Comparison of ENCODE assay signal across 11 cellular contexts in the genomic region with DNA sequence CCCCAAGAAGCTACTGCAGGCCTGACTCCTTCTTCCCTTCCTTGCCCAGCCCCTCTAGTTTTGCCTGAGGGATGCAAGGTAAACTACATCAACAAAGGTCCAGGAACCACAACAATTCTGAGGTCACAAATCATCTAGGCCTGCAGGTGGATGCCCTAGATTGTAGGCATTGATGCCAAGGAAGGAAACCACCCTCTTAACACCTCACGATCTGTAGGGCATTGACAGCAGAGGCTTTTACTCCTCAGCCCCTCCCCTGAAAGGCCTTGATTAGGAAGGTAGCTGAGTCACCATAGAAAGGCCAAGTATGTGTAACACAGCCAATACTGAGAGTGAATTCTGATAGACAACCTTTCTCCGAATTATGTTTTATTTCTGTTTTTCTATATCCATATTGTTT. TPM values are rescaled to one million over a fixed set of nuclear protein-coding genes. Genes with fewer than 3 reads are reported as not detected.
A peak's percentile ranks its signal among the peaks of the same experiment; 100 is the strongest.
DNase-seq lines count a peak whose midpoint lies in the region; ATAC-seq lines count a peak whose summit lies in the region.
"Had no signal": no experiment of that assay in that cellular context is flagged by ENCODE, and none has a peak within 500 bp of the region (broad histone marks: within the 10 kb centered on the region; RNA-seq: fewer than 3 reads in every experiment).

No MANE protein-coding gene starts in this region.

- peaks cover 21% of the 10 kb centered on the region for H3K4me1 Mint-ChIP-seq in activated CD4-positive, alpha-beta T cell treated with anti-CD3 and anti-CD28 coated beads for 36 hours
- H3K4me1 Mint-ChIP-seq in activated CD4-positive, alpha-beta memory T cell treated with anti-CD3 and anti-CD28 coated beads, Interleukin-2, amount 10 ng/mL, durations not matched to agents 7 days and 5 days: peaks cover 45% of the 10 kb centered on the region
- peaks cover 24% of the 10 kb centered on the region for H3K4me1 Mint-ChIP-seq in memory B cell

- intact Hi-C loops in activated CD4-positive, alpha-beta T cell treated with anti-CD3 and anti-CD28 coated beads for 36 hours (cut with DNase I, micrococcal nuclease): no loop called here

- DNase-seq in activated CD4-positive, alpha-beta T cell treated with anti-CD3 and anti-CD28 coated beads for 36 hours: peak; percentile 20
- DNase-seq in activated CD4-positive, alpha-beta T cell treated with anti-CD3 and anti-CD28 coated beads, Interleukin-2, amount 50 U/mL, for 48 hours: no peak
- DNase-seq in activated CD4-positive, alpha-beta memory T cell treated with anti-CD3 and anti-CD28 coated beads, Interleukin-2, amount 10 ng/mL, durations not matched to agents 7 days and 5 days: peak; percentile 35
- DNase-seq in memory B cell (ENCODE audit: low spot score in 2 of 2) (no peak), cerebellar nuclear complex (lab: John Stamatoyannopoulos, UW) (no peak), SIG-M5 (lab: John Stamatoyannopoulos, UW) (no peak)
- DNase-seq: left ventricle myocardium superior, NCI-H2081, Peyer's patch had no signal

- H3K9me3 Mint-ChIP-seq in activated CD4-positive, alpha-beta T cell treated with anti-CD3 and anti-CD28 coated beads for 36 hours (ENCODE audit: low read depth): peaks cover 4% of the 10 kb centered on the region
- H3K9me3 Mint-ChIP-seq in activated CD4-positive, alpha-beta memory T cell treated with anti-CD3 and anti-CD28 coated beads, Interleukin-2, amount 10 ng/mL, durations not matched to agents 7 days and 5 days: peaks cover 5% of the 10 kb centered on the region
- H3K9me3 Mint-ChIP-seq in memory B cell: no peaks in the 10 kb centered on the region

- H3K27me3 Mint-ChIP-seq in activated CD4-positive, alpha-beta T cell treated with anti-CD3 and anti-CD28 coated beads for 36 hours: no peaks in the 10 kb centered on the region
- H3K27me3 Mint-ChIP-seq in activated CD4-positive, alpha-beta memory T cell treated with anti-CD3 and anti-CD28 coated beads, Interleukin-2, amount 10 ng/mL, durations not matched to agents 7 days and 5 days: no peaks in the 10 kb centered on the region
- no peaks in the 10 kb centered on the region for H3K27me3 Mint-ChIP-seq in memory B cell

- peaks cover 4% of the 10 kb centered on the region for H3K36me3 Mint-ChIP-seq in activated CD4-positive, alpha-beta T cell treated with anti-CD3 and anti-CD28 coated beads for 36 hours (ENCODE audit: low read depth)
- peaks cover 23% of the 10 kb centered on the region for H3K36me3 Mint-ChIP-seq in activated CD4-positive, alpha-beta memory T cell treated with anti-CD3 and anti-CD28 coated beads, Interleukin-2, amount 10 ng/mL, durations not matched to agents 7 days and 5 days (ENCODE audit: low read depth)
- peaks cover 4% of the 10 kb centered on the region for H3K36me3 Mint-ChIP-seq in memory B cell

- no peak overlapping the region for H3K4me3 Mint-ChIP-seq in activated CD4-positive, alpha-beta T cell treated with anti-CD3 and anti-CD28 coated beads for 36 hours
- H3K4me3 Mint-ChIP-seq in activated CD4-positive, alpha-beta memory T cell treated with anti-CD3 and anti-CD28 coated beads, Interleukin-2, amount 10 ng/mL, durations not matched to agents 7 days and 5 days: no peak overlapping the region
- no peak overlapping the region for H3K4me3 Mint-ChIP-seq in memory B cell

- CTCF ChIA-PET in activated CD4-positive, alpha-beta T cell treated with anti-CD3 and anti-CD28 coated beads for 36 hours (lab: Charles Lee): no interaction called here
- CTCF ChIA-PET in activated CD4-positive, alpha-beta memory T cell treated with anti-CD3 and anti-CD28 coated beads, Interleukin-2, amount 10 ng/mL, durations not matched to agents 7 days and 5 days (lab: Charles Lee): interaction anchor here (1.1 to 2.8 kb wide), 2 partner anchors 46 to 76 kb away, joined by 3 to 18 read pairs; partner anchors contain the start of gene FAM3C

- POLR2A ChIA-PET in activated CD4-positive, alpha-beta T cell treated with anti-CD3 and anti-CD28 coated beads for 36 hours (lab: Charles Lee): no interaction called here
- POLR2A ChIA-PET in activated CD4-positive, alpha-beta memory T cell treated with anti-CD3 and anti-CD28 coated beads, Interleukin-2, amount 10 ng/mL, durations not matched to agents 7 days and 5 days (lab: Charles Lee): interaction anchor here (0.7 kb wide), 1 partner anchor 47 kb away, joined by 3 read pairs; the partner anchor contains the start of gene FAM3C

- ATAC-seq in activated CD4-positive, alpha-beta T cell treated with anti-CD3 and anti-CD28 coated beads for 36 hours: peak; percentile 68
- ATAC-seq in HG03342 (IDR thresholded peaks at IDR 0.05; ENCODE audit: unreplicated experiment) (peak; percentile 34), memory B cell (ENCODE audit: low read depth) (peak; percentile 16), GM19395 (IDR thresholded peaks at IDR 0.05; ENCODE audit: unreplicated experiment) (no peak)
- ATAC-seq: left ventricle myocardium superior had no signal

- no peak overlapping the region for H3K27ac Mint-ChIP-seq in activated CD4-positive, alpha-beta T cell treated with anti-CD3 and anti-CD28 coated beads for 36 hours
- peak overlapping the region; percentile 45 for H3K27ac Mint-ChIP-seq in activated CD4-positive, alpha-beta memory T cell treated with anti-CD3 and anti-CD28 coated beads, Interleukin-2, amount 10 ng/mL, durations not matched to agents 7 days and 5 days
- no peak overlapping the region for H3K27ac Mint-ChIP-seq in memory B cell

RNA-seq across cellular contexts. Expression of gene FAM3C, which starts 46.7 kb away (rescaled TPM):
- 10 to 100 TPM; 13.3 to 14.9 TPM for total RNA-seq in activated CD4-positive, alpha-beta T cell treated with anti-CD3 and anti-CD28 coated beads for 36 hours
- total RNA-seq in activated CD4-positive, alpha-beta memory T cell treated with anti-CD3 and anti-CD28 coated beads, Interleukin-2, amount 10 ng/mL, durations not matched to agents 7 days and 5 days: 10 to 100 TPM; 40.7 to 41.0 TPM

Comparison
In these comparisons a context has a peak if more than half of its experiments do, and no peak if none do; other contexts are left out.
1. DNase-seq: peak in activated CD4-positive, alpha-beta T cell treated with anti-CD3 and anti-CD28 coated beads for 36 hours (single experiment) and activated CD4-positive, alpha-beta memory T cell treated with anti-CD3 and anti-CD28 coated beads, Interleukin-2, amount 10 ng/mL, durations not matched to agents 7 days and 5 days (single experiment); none in activated CD4-positive, alpha-beta T cell treated with anti-CD3 and anti-CD28 coated beads, Interleukin-2, amount 50 U/mL, for 48 hours (0 of 2), memory B cell (0 of 2), cerebellar nuclear complex (0 of 2) and SIG-M5 (single experiment).